3 cellular contexts compared by ENCODE assay signal in the genomic region with DNA sequence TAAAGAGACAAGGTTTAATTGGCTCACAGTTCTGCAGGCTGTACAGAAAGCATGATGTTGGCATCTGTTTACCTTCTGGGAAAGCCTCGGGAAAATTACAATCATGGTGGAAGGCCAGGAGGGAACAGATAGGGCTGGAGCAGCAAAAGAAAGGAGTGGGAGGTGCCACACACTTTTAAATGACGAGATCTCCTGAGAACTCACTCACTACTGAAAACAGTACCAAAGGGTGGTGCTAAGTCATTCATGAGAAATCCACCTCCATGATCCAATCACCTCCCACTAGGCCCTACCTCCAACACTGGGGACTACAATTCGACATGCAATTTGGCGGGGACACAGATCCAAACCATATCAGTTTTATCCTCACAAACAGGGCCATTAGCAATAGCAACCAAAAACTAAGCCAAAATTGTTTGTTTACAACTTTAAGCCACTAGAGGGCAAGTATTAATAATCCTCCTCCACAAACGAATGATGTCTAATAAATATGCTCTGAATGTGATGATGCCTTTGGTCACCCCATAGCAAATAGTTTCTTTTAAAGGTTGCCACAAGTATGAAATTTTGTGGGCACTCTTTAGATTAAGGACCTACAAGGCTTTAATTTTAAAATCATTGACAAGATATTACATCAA.
TF ChIP-seq lines count a peak whose summit lies in the region.

No MANE protein-coding gene starts in this region.

TF ChIP-seq in HCT116, 20 proteins besides CTCF, POLR2A, EP300 and RAD21:
- no peak for TF ChIP-seq SIN3A (IDR thresholded peaks at IDR 0.05; ENCODE audit: low read depth)
- no peak for TF ChIP-seq REST (IDR thresholded peaks at IDR 0.05; ENCODE audit: low read depth)
- TF ChIP-seq MAX (IDR thresholded peaks at IDR 0.05), result no peak
- TF ChIP-seq CEBPB (IDR thresholded peaks at IDR 0.05; ENCODE audit: low read depth), result no peak
- no peak for TF ChIP-seq POLR2AphosphoS5 (IDR thresholded peaks at IDR 0.05; ENCODE audit: low read depth, low read length)
- TF ChIP-seq TCF7L2 (IDR thresholded peaks at IDR 0.05; ENCODE audit: borderline replicate concordance, extremely low read depth, insufficient read depth, insufficient read length), result no peak
- no peak for TF ChIP-seq EZH2phosphoT487 (IDR thresholded peaks at IDR 0.05; ENCODE audit: borderline replicate concordance)
- no peak for TF ChIP-seq EZH2 (IDR thresholded peaks at IDR 0.05)
- no peak for TF ChIP-seq SRF (IDR thresholded peaks at IDR 0.05; ENCODE audit: low read depth)
- no peak for TF ChIP-seq FOSL1 (IDR thresholded peaks at IDR 0.05; ENCODE audit: low read depth)
- no peak for TF ChIP-seq CBX3 (IDR thresholded peaks at IDR 0.05; ENCODE audit: low read depth)
- no peak for TF ChIP-seq EGR1 (IDR thresholded peaks at IDR 0.05; ENCODE audit: low read depth)
- no peak for TF ChIP-seq JUND (IDR thresholded peaks at IDR 0.05)
- TF ChIP-seq ZNF274 (IDR thresholded peaks at IDR 0.05; ENCODE audit: low read depth, low read length), result no peak
- no peak for TF ChIP-seq YY1 (IDR thresholded peaks at IDR 0.05; ENCODE audit: extremely low read depth, insufficient replicate concordance, low read depth, low read length)
- TF ChIP-seq ELF1 (IDR thresholded peaks at IDR 0.05; ENCODE audit: borderline replicate concordance, low read depth), result no peak
- TF ChIP-seq ZFX (IDR thresholded peaks at IDR 0.05), result no peak

TF ChIP-seq in K562, 482 proteins besides CTCF, POLR2A, EP300 and RAD21:
- no peak for TF ChIP-seq NELFE (IDR thresholded peaks at IDR 0.05; ENCODE audit: insufficient read depth, insufficient read length)
- TF ChIP-seq, protein P1, sequence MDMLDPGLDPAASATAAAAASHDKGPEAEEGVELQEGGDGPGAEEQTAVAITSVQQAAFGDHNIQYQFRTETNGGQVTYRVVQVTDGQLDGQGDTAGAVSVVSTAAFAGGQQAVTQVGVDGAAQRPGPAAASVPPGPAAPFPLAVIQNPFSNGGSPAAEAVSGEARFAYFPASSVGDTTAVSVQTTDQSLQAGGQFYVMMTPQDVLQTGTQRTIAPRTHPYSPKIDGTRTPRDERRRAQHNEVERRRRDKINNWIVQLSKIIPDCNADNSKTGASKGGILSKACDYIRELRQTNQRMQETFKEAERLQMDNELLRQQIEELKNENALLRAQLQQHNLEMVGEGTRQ (CRISPR knock-in tag; IDR thresholded peaks at IDR 0.05), result no peak
- 0 out of 4 replicates have a peak, but pooled peaks of 1 of the 2 experiments have one; percentile 22 for TF ChIP-seq FOXA3 (CRISPR knock-in tag; conservative IDR thresholded peaks at IDR 0.05 in 1 of 2, IDR thresholded peaks at IDR 0.05 in 1 of 2)
- TF ChIP-seq MITF (IDR thresholded peaks at IDR 0.05), result no peak
- TF ChIP-seq, protein P2, sequence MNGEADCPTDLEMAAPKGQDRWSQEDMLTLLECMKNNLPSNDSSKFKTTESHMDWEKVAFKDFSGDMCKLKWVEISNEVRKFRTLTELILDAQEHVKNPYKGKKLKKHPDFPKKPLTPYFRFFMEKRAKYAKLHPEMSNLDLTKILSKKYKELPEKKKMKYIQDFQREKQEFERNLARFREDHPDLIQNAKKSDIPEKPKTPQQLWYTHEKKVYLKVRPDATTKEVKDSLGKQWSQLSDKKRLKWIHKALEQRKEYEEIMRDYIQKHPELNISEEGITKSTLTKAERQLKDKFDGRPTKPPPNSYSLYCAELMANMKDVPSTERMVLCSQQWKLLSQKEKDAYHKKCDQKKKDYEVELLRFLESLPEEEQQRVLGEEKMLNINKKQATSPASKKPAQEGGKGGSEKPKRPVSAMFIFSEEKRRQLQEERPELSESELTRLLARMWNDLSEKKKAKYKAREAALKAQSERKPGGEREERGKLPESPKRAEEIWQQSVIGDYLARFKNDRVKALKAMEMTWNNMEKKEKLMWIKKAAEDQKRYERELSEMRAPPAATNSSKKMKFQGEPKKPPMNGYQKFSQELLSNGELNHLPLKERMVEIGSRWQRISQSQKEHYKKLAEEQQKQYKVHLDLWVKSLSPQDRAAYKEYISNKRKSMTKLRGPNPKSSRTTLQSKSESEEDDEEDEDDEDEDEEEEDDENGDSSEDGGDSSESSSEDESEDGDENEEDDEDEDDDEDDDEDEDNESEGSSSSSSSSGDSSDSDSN (IDR thresholded peaks at IDR 0.05; ENCODE audit: borderline replicate concordance in 1 of 2, low read depth in 2 of 2, low read length in 2 of 2), result no peak
- TF ChIP-seq, protein P3, sequence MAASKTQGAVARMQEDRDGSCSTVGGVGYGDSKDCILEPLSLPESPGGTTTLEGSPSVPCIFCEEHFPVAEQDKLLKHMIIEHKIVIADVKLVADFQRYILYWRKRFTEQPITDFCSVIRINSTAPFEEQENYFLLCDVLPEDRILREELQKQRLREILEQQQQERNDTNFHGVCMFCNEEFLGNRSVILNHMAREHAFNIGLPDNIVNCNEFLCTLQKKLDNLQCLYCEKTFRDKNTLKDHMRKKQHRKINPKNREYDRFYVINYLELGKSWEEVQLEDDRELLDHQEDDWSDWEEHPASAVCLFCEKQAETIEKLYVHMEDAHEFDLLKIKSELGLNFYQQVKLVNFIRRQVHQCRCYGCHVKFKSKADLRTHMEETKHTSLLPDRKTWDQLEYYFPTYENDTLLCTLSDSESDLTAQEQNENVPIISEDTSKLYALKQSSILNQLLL (CRISPR knock-in tag; IDR thresholded peaks at IDR 0.05; ENCODE audit: borderline replicate concordance), result no peak
- no peak for TF ChIP-seq STAG1 (CRISPR knock-in tag; IDR thresholded peaks at IDR 0.05; ENCODE audit: borderline replicate concordance)
- TF ChIP-seq CREB3L1 (IDR thresholded peaks at IDR 0.05; ENCODE audit: borderline replicate concordance, low read depth), result no peak
- TF ChIP-seq DACH1 (IDR thresholded peaks at IDR 0.05; ENCODE audit: partially characterized antibody), result peak; percentile 76
- TF ChIP-seq, protein P4, sequence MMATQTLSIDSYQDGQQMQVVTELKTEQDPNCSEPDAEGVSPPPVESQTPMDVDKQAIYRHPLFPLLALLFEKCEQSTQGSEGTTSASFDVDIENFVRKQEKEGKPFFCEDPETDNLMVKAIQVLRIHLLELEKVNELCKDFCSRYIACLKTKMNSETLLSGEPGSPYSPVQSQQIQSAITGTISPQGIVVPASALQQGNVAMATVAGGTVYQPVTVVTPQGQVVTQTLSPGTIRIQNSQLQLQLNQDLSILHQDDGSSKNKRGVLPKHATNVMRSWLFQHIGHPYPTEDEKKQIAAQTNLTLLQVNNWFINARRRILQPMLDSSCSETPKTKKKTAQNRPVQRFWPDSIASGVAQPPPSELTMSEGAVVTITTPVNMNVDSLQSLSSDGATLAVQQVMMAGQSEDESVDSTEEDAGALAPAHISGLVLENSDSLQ (IDR thresholded peaks at IDR 0.05), result no peak
- no peak for TF ChIP-seq SAFB2 (IDR thresholded peaks at IDR 0.05; ENCODE audit: borderline replicate concordance, low read depth, low read length, severe bottlenecking)
- TF ChIP-seq TCF7 (IDR thresholded peaks at IDR 0.05; ENCODE audit: borderline replicate concordance), result no peak

TF ChIP-seq in HEK293T, 16 proteins besides CTCF, POLR2A, EP300 and RAD21:
- TF ChIP-seq ELF4 (IDR thresholded peaks at IDR 0.05), result no peak
- TF ChIP-seq ARNT (IDR thresholded peaks at IDR 0.05), result no peak
- no peak for TF ChIP-seq SUZ12 (IDR thresholded peaks at IDR 0.05)
- TF ChIP-seq BHLHE40 (IDR thresholded peaks at IDR 0.05; ENCODE audit: borderline replicate concordance), result no peak
- TF ChIP-seq CTBP1 (IDR thresholded peaks at IDR 0.05; ENCODE audit: borderline replicate concordance), result no peak
- TF ChIP-seq SP1 (IDR thresholded peaks at IDR 0.05), result no peak
- TF ChIP-seq, protein P4 (IDR thresholded peaks at IDR 0.05), result no peak
- no peak for TF ChIP-seq ZNF384 (IDR thresholded peaks at IDR 0.05)
- no peak for TF ChIP-seq HDGF (IDR thresholded peaks at IDR 0.05; ENCODE audit: borderline replicate concordance)
- TF ChIP-seq LEF1 (IDR thresholded peaks at IDR 0.05; ENCODE audit: borderline replicate concordance), result no peak
- TF ChIP-seq FOXM1 (IDR thresholded peaks at IDR 0.05; ENCODE audit: borderline replicate concordance), result no peak
- no peak for TF ChIP-seq FOXA1 (IDR thresholded peaks at IDR 0.05)
TF ChIP-seq in HEK293T: peak in this region for 0.
